Comparison of ENCODE assay signal across 9 cellular contexts in the genomic region with DNA sequence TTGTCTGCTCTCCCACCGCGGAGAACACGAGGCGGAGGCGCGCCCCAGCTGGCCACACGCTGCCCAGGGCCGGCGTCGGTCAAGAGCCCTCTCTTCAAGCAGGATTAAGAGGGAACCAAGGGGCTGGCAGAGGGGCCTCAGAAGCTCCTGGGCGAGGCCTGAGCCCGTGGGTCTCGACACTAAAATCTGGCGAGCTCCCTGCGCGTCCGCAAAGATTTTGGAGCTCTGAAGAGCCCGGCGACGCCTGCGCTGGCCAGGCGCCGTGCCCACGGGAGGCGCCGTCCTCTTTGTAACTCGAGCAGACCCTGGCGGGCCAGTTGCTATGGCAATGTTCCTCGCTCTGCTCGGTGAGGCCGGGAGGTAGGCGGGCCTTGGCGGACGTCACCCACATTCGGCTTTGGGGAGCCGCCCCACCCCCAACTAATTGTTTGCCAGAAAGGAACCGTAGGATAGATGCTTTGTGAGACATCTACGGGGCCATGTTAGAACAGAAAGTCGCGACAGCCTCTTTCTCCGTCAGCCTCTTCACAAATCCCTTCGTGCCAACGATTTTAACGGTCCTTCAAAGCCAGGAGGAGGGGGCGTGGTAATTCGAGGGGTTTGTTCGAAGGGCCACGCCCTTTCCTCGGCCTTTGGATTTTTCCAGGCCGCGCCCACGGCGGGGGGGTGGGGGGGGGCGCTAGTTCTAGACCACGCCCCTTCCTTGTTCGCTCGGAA. TPM values are rescaled to one million over a fixed set of nuclear protein-coding genes. Genes with fewer than 3 reads are reported as not detected.
DNase-seq lines count a peak whose midpoint lies in the region; ATAC-seq and TF ChIP-seq lines count a peak whose summit lies in the region.
"Had no signal": no experiment of that assay in that cellular context is flagged by ENCODE, and none has a peak within 500 bp of the region (broad histone marks: within the 10 kb centered on the region; RNA-seq: fewer than 3 reads in every experiment).

No MANE protein-coding gene starts in this region.

- H3K4me3 ChIP-seq in AG09309 (ENCODE audit: control insufficient read depth, low read depth, low read length) (peak overlapping the region; percentile 77), kidney epithelial cell (ENCODE audit: low read depth, low read length) (peak overlapping the region; percentile 82)

- peak; percentile 51 for TF ChIP-seq POLR2A in GM18951 (IDR thresholded peaks at IDR 0.05; ENCODE audit: extremely low read depth, insufficient read depth, insufficient read length)

- DNase-seq in AG09309 (ENCODE audit: low read depth) (peak; percentile 83), NCI-H345 (lab: John Stamatoyannopoulos, UW) (peak; percentile 98), cerebellar nuclear complex (lab: John Stamatoyannopoulos, UW) (peak; percentile 74 to 75), kidney epithelial cell (ENCODE audit: low read depth) (peak; percentile 90)
- peak; percentile 80 for DNase-seq in activated CD4-positive, CD25-positive, alpha-beta regulatory T cell treated with anti-CD3 and anti-CD28 coated beads, Interleukin-2, amount 50 U/mL, for 72 hours
- peak; percentile 91 for DNase-seq in stimulated activated CD4-positive, alpha-beta T cell treated with anti-CD3 and anti-CD28 coated beads, Interleukin-15, amount 100 ng/mL, for 24 hours

- TF ChIP-seq CTCF in AG09309 (IDR thresholded peaks at IDR 0.05; ENCODE audit: control insufficient read depth, insufficient read depth, low read depth, low read length, missing control alignments) (no peak), kidney epithelial cell (IDR thresholded peaks at IDR 0.05; ENCODE audit: insufficient read depth, low read length, poor library complexity, severe bottlenecking) (no peak)

- H3K36me3 ChIP-seq in kidney epithelial cell (ENCODE audit: control insufficient read depth, insufficient read depth, low read length): no peaks in the 10 kb centered on the region

- no peaks in the 10 kb centered on the region for H3K27me3 ChIP-seq in kidney epithelial cell (ENCODE audit: control insufficient read depth, insufficient read depth, low read length)

- in situ Hi-C loops in GM18951 (cut with MboI; ENCODE audit: low sequenced_read_pairs, unreplicated experiment): no loop called here

- ATAC-seq in HG03175 (IDR thresholded peaks at IDR 0.05; ENCODE audit: unreplicated experiment): peak; percentile 62

RNA-seq across cellular contexts. Expression of a gene that starts 0.7 kb away (rescaled TPM):
- total RNA-seq in kidney epithelial cell: 82.5 and 92.4 TPM in 2 replicates

RNA-seq across cellular contexts. Expression of a gene that starts 7.3 kb away (rescaled TPM):
- total RNA-seq in kidney epithelial cell: 0.62 and 2.6 TPM in 2 replicates
- total RNA-seq: T-helper 1 cell treated with Interleukin-12 subunit alpha and Interleukin-12 subunit beta and Interleukin-4 antibody, amounts not matched to agents 30 ng/mL and 1 ng/mL, for 36 hours had no signal

Comparison
In these comparisons a context has a peak if more than half of its experiments do, and no peak if none do; other contexts are left out.
1. Peak in every context shown above with its lines: DNase-seq, ATAC-seq and H3K4me3 ChIP-seq.